Comparison of ENCODE assay signal across 1 cellular context in the genomic region with DNA sequence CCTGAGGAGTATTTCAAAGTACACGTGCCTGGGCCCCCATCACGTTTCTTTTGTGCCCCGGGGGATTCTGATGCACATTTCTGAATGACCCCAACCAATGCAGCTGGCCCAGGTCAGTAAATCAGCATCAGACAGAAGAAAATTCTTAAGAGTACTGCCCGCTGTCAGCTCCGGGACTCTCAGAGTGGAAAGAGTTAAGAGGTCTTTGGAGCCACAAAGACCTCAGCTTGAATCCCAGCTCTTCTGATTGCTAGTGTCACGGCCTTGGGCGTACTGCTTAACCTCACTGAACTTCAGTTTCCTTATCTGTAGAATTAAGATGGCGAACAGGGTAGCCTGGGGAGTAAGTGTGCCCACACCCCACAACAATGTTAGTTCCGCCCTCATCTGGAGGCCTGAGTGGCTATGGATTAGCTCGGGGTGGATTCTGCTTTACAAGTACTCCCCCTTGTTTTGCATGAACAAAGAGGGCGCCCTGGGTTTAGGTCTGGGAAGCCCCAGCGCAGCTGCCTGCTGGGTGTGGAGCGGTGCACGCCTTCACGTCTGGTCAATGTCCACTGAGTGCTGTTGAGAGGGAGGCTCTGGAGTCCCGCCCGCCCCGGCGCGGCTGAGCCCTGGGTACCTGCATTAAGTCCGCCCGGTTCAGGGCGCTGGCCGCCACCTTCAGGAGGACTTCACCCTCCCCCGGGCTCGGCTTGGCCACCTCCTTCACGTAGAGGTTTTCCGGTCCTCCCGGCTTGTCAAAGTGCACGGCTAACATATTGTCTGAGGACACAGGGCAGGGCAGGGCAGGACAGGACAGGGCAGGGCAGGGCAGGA.
TF ChIP-seq lines count a peak whose summit lies in the region.

No MANE protein-coding gene starts in this region.

TF ChIP-seq in HepG2, 621 proteins besides CTCF, POLR2A, EP300 and RAD21 (continues in another document):
- peak; percentile 78; the same call in 1 of the 2 replicates for TF ChIP-seq RFXAP (CRISPR knock-in tag; IDR thresholded peaks at IDR 0.05; ENCODE audit: borderline replicate concordance)
- no peak; the same call in 1 of the 2 replicates for TF ChIP-seq ZNF572 (CRISPR knock-in tag; IDR thresholded peaks at IDR 0.05)
- TF ChIP-seq ATF3 (CRISPR knock-in tag; IDR thresholded peaks at IDR 0.05), result peak; percentile 31; the same call in 1 of the 2 replicates
- peak; percentile 20; the same call in 1 of the 2 replicates for TF ChIP-seq SIX1 (CRISPR knock-in tag; IDR thresholded peaks at IDR 0.05; ENCODE audit: borderline replicate concordance)
- 0 out of 2 replicates have a peak, but pooled peaks have one; percentile 15 for TF ChIP-seq ISX (CRISPR knock-in tag; conservative IDR thresholded peaks at IDR 0.05)
- TF ChIP-seq YEATS2 (CRISPR knock-in tag; IDR thresholded peaks at IDR 0.05; ENCODE audit: borderline replicate concordance), result peak; percentile 76
- TF ChIP-seq, protein P1, sequence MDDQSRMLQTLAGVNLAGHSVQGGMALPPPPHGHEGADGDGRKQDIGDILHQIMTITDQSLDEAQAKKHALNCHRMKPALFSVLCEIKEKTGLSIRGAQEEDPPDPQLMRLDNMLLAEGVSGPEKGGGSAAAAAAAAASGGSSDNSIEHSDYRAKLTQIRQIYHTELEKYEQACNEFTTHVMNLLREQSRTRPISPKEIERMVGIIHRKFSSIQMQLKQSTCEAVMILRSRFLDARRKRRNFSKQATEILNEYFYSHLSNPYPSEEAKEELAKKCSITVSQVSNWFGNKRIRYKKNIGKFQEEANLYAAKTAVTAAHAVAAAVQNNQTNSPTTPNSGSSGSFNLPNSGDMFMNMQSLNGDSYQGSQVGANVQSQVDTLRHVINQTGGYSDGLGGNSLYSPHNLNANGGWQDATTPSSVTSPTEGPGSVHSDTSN (CRISPR knock-in tag; IDR thresholded peaks at IDR 0.05; ENCODE audit: borderline replicate concordance), result no peak; the same call in 1 of the 2 replicates
- no peak; the same call in 1 of the 2 replicates for TF ChIP-seq HOXA5 (CRISPR knock-in tag; IDR thresholded peaks at IDR 0.05)
- TF ChIP-seq ZNF674 (CRISPR knock-in tag; IDR thresholded peaks at IDR 0.05; ENCODE audit: low read depth), result no peak
- no peak for TF ChIP-seq NFYC (CRISPR knock-in tag; IDR thresholded peaks at IDR 0.05)
- TF ChIP-seq, protein P2, sequence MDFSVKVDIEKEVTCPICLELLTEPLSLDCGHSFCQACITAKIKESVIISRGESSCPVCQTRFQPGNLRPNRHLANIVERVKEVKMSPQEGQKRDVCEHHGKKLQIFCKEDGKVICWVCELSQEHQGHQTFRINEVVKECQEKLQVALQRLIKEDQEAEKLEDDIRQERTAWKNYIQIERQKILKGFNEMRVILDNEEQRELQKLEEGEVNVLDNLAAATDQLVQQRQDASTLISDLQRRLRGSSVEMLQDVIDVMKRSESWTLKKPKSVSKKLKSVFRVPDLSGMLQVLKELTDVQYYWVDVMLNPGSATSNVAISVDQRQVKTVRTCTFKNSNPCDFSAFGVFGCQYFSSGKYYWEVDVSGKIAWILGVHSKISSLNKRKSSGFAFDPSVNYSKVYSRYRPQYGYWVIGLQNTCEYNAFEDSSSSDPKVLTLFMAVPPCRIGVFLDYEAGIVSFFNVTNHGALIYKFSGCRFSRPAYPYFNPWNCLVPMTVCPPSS (IDR thresholded peaks at IDR 0.05), result no peak
- peak; percentile 23; the same call in 1 of the 2 replicates for TF ChIP-seq ZBTB26 (CRISPR knock-in tag; IDR thresholded peaks at IDR 0.05; ENCODE audit: borderline replicate concordance)
- peak; percentile 93; the same call in 1 of the 2 replicates for TF ChIP-seq ZNF547 (CRISPR knock-in tag; IDR thresholded peaks at IDR 0.05)
- peak; percentile 69; the same call in 1 of the 2 replicates for TF ChIP-seq IRF2 (CRISPR knock-in tag; IDR thresholded peaks at IDR 0.05)
- peak; percentile 65 for TF ChIP-seq FOXP4 (CRISPR knock-in tag; IDR thresholded peaks at IDR 0.05)
- TF ChIP-seq, protein P3, sequence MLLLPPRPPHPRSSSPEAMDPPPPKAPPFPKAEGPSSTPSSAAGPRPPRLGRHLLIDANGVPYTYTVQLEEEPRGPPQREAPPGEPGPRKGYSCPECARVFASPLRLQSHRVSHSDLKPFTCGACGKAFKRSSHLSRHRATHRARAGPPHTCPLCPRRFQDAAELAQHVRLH (CRISPR knock-in tag; IDR thresholded peaks at IDR 0.05; ENCODE audit: borderline replicate concordance, low read depth), result peak; percentile 32; the same call in 1 of the 2 replicates
- peak; percentile 62; the same call in 1 of the 2 replicates for TF ChIP-seq TFE3 (CRISPR knock-in tag; IDR thresholded peaks at IDR 0.05)
- peak; percentile 96 for TF ChIP-seq ZNF605 (CRISPR knock-in tag; IDR thresholded peaks at IDR 0.05)
- TF ChIP-seq JARID2 (CRISPR knock-in tag; IDR thresholded peaks at IDR 0.05; ENCODE audit: insufficient replicate concordance), result no peak
- TF ChIP-seq ZSCAN30 (CRISPR knock-in tag; IDR thresholded peaks at IDR 0.05), result 0 out of 2 replicates have a peak, but pooled peaks have one; percentile 58
- TF ChIP-seq ZNF503 (CRISPR knock-in tag; IDR thresholded peaks at IDR 0.05), result peak; percentile 30; the same call in 1 of the 2 replicates
- no peak for TF ChIP-seq U2AF2 (IDR thresholded peaks at IDR 0.05; ENCODE audit: low read depth, low read length)
- no peak for TF ChIP-seq SCMH1 (CRISPR knock-in tag; IDR thresholded peaks at IDR 0.05; ENCODE audit: borderline replicate concordance)
- no peak for TF ChIP-seq ZNF720 (CRISPR knock-in tag; IDR thresholded peaks at IDR 0.05)
- no peak; the same call in 1 of the 2 replicates for TF ChIP-seq FOXA3 (CRISPR knock-in tag; IDR thresholded peaks at IDR 0.05)
- peak; percentile 89 for TF ChIP-seq TBX2 (CRISPR knock-in tag; IDR thresholded peaks at IDR 0.05; ENCODE audit: borderline replicate concordance)
- TF ChIP-seq ZNF878 (CRISPR knock-in tag; IDR thresholded peaks at IDR 0.05), result no peak
- TF ChIP-seq KAT7 (CRISPR knock-in tag; IDR thresholded peaks at IDR 0.05; ENCODE audit: borderline replicate concordance), result peak; percentile 74; the same call in 1 of the 2 replicates
- TF ChIP-seq TCF12 (IDR thresholded peaks at IDR 0.05), result no peak
- no peak for TF ChIP-seq TCF12 (CRISPR knock-in tag; IDR thresholded peaks at IDR 0.05)
- TF ChIP-seq ZNF260 (CRISPR knock-in tag; IDR thresholded peaks at IDR 0.05; ENCODE audit: borderline replicate concordance, low read depth), result 0 out of 2 replicates have a peak, but pooled peaks have one; percentile 80
- TF ChIP-seq TSC22D2 (CRISPR knock-in tag; IDR thresholded peaks at IDR 0.05; ENCODE audit: borderline replicate concordance), result peak; percentile 79; the same call in 1 of the 2 replicates
- no peak for TF ChIP-seq ZNF451 (CRISPR knock-in tag; IDR thresholded peaks at IDR 0.05)
- peak; percentile 89 for TF ChIP-seq YY1 (IDR thresholded peaks at IDR 0.05; ENCODE audit: insufficient read depth, insufficient replicate concordance, low read depth, low read length)
- TF ChIP-seq REST (IDR thresholded peaks at IDR 0.05; ENCODE audit: borderline replicate concordance in 1 of 2, low read depth in 1 of 2, low read length in 2 of 2), result peak in 1 of 2 experiments; percentile 65; a peak in 2 of 4 replicates
- TF ChIP-seq HDAC1 (CRISPR knock-in tag; IDR thresholded peaks at IDR 0.05), result peak; percentile 94; the same call in 1 of the 2 replicates
- TF ChIP-seq MED1 (CRISPR knock-in tag; IDR thresholded peaks at IDR 0.05), result peak; percentile 57
- TF ChIP-seq MAFG (CRISPR knock-in tag; IDR thresholded peaks at IDR 0.05), result no peak
- TF ChIP-seq, protein P4, sequence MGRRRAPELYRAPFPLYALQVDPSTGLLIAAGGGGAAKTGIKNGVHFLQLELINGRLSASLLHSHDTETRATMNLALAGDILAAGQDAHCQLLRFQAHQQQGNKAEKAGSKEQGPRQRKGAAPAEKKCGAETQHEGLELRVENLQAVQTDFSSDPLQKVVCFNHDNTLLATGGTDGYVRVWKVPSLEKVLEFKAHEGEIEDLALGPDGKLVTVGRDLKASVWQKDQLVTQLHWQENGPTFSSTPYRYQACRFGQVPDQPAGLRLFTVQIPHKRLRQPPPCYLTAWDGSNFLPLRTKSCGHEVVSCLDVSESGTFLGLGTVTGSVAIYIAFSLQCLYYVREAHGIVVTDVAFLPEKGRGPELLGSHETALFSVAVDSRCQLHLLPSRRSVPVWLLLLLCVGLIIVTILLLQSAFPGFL (CRISPR knock-in tag; IDR thresholded peaks at IDR 0.05), result no peak
